Comparison of ENCODE assay signal across 10 cellular contexts in genomic region chrX:19885732-19886131, GRCh38. TPM values are rescaled to one million over a fixed set of nuclear protein-coding genes. Genes with fewer than 3 reads are reported as not detected.
DNase-seq lines count a peak whose midpoint lies in the region; ATAC-seq, FAIRE-seq and TF ChIP-seq lines count a peak whose summit lies in the region.
"Had no signal": no experiment of that assay in that cellular context is flagged by ENCODE, and none has a peak within 500 bp of the region (broad histone marks: within the 10 kb centered on the region; RNA-seq: fewer than 3 reads in every experiment).

No MANE protein-coding gene starts in this region.

- POLR2A ChIA-PET in K562 (lab: Yijun Ruan, JAX) = no interaction called here

- peak overlapping the region; percentile 11 to 94 (median 92) for H3K27ac Mint-ChIP-seq in IgD-negative memory B cell

- H3K27me3 Mint-ChIP-seq in IgD-negative memory B cell = no peaks in the 10 kb centered on the region

- peaks cover 9 to 43% (median 31%) of the 10 kb centered on the region in 3 donors for H3K4me1 Mint-ChIP-seq in IgD-negative memory B cell

- no peak overlapping the region for H3K9ac ChIP-seq in K562 (ENCODE audit: insufficient read depth in 1 of 2, low read depth in 2 of 2, low read length in 2 of 2)

- TF ChIP-seq POLR2A in K562 (conservative IDR thresholded peaks at IDR 0.05) = no peak

- TF ChIP-seq RAD21 in K562 (CRISPR knock-in tag; conservative IDR thresholded peaks at IDR 0.05 in 1 of 2, IDR thresholded peaks at IDR 0.05 in 1 of 2) = no peak

- no peaks in the 10 kb centered on the region for H3K36me3 Mint-ChIP-seq in IgD-negative memory B cell

- peak overlapping the region; percentile 70 to 95 (median 86) for H3K4me3 Mint-ChIP-seq in IgD-negative memory B cell

- H3K27me3 ChIP-seq in DOHH2 (ENCODE audit: control insufficient read depth, low read length) (no peaks in the 10 kb centered on the region), K562 (ENCODE audit: control insufficient read depth in 2 of 2, insufficient read depth in 2 of 2, low read length in 2 of 2) (peaks cover 4 to 17% of the 10 kb centered on the region in 2 experiments; a peak in 4 of 5 replicates), neutrophil (no peaks in the 10 kb centered on the region)

- H3K4me2 ChIP-seq in DOHH2 (ENCODE audit: low read length) = peak overlapping the region; percentile 74
- no peak overlapping the region for H3K4me2 ChIP-seq in K562 (ENCODE audit: insufficient read depth, low read length)

- TF ChIP-seq CTCF in DOHH2 (IDR thresholded peaks at IDR 0.05; ENCODE audit: low read depth, low read length, poor library complexity, severe bottlenecking) = no peak
- TF ChIP-seq CTCF in K562 (IDR thresholded peaks at IDR 0.05 in 2 of 3, conservative IDR thresholded peaks at IDR 0.05 in 1 of 3; ENCODE audit: insufficient read depth in 2 of 3, low read depth in 1 of 3, low read length in 3 of 3) = no peak
- TF ChIP-seq CTCF in neutrophil (IDR thresholded peaks at IDR 0.05) = no peak

- H3K4me1 ChIP-seq in DOHH2 (ENCODE audit: control insufficient read depth, low read length) = peaks cover 69% of the 10 kb centered on the region
- peaks cover 3 to 18% of the 10 kb centered on the region in 2 experiments; a peak in 4 of 5 replicates for H3K4me1 ChIP-seq in K562 (replicated peaks in 1 of 2; ENCODE audit: control insufficient read depth in 2 of 2, insufficient read depth in 2 of 2, low read length in 2 of 2)
- peaks cover 57 to 59% of the 10 kb centered on the region in 2 experiments for H3K4me1 ChIP-seq in neutrophil (ENCODE audit: control insufficient read depth in 1 of 2, insufficient read depth in 1 of 2, low read depth in 1 of 2, low read length in 1 of 2)

- intact Hi-C loops in K562 (cut with micrococcal nuclease) = loop anchor here (5.0 to 10.0 kb wide), 3 partner anchors 293 to 511 kb away; no protein-coding TSS in a partner anchor

- CTCF ChIA-PET in K562 (lab: Yijun Ruan, JAX; ENCODE audit: low intra/inter-chr PET ratio) = no interaction called here

- DNase-seq in K562 (ENCODE audit: extremely low read depth in 1 of 4, low spot score in 3 of 4) (no peak), SHP77 treated with DMSO at 0.1 percent for 48 hours (lab: John Stamatoyannopoulos, UW) (no peak), NCI-H82 treated with DMSO at 0.1 percent for 48 hours (lab: John Stamatoyannopoulos, UW; ENCODE audit: unreplicated experiment) (no peak)
- DNase-seq: NCI-H526 treated with DMSO at 0.1 percent for 48 hours had no signal

- no peak for TF ChIP-seq EP300 in K562 (IDR thresholded peaks at IDR 0.05; ENCODE audit: low read length)

- no peak for ATAC-seq in K562
- ATAC-seq in HG03108 (IDR thresholded peaks at IDR 0.05; ENCODE audit: unreplicated experiment) = no peak

- no peaks in the 10 kb centered on the region for H3K9me2 ChIP-seq in DOHH2 (replicated peaks; ENCODE audit: control insufficient read depth, low read length)

- H3K79me2 ChIP-seq in DOHH2 (ENCODE audit: control insufficient read depth, low read length) = peaks cover 65% of the 10 kb centered on the region
- H3K79me2 ChIP-seq in K562 (ENCODE audit: control insufficient read depth, insufficient read depth, low read length) = no peaks in the 10 kb centered on the region

- no peaks in the 10 kb centered on the region for H4K20me1 ChIP-seq in DOHH2 (ENCODE audit: control insufficient read depth, insufficient read depth, low read depth, low read length)
- H4K20me1 ChIP-seq in K562 (replicated peaks; ENCODE audit: control insufficient read depth, insufficient read depth, low read length) = peaks cover 4% of the 10 kb centered on the region; the same call in 1 of the 2 replicates

- H3K9me3 ChIP-seq in DOHH2 (ENCODE audit: control insufficient read depth, insufficient read depth, low read length) = no peaks in the 10 kb centered on the region
- no peaks in the 10 kb centered on the region for H3K9me3 ChIP-seq in K562 (replicated peaks; ENCODE audit: control insufficient read depth, insufficient read depth, low read depth, low read length)
- no peaks in the 10 kb centered on the region for H3K9me3 ChIP-seq in neutrophil

- BruUV-seq in K562 (replicated peaks; lab: Mats Ljungman, UMichigan) = TSS peak; percentile 58

- no peaks in the 10 kb centered on the region for H3K9me3 Mint-ChIP-seq in IgD-negative memory B cell

- WGBS in K562 (ENCODE audit: insufficient coverage, low coverage, missing lambda C conversion rate) = 39% methylated on average over 2 of the region's 2 CpGs

- in situ Hi-C loops in K562 (cut with MboI) = no loop called here

- FAIRE-seq in K562 (lab: Jason Lieb, UNC) = no peak
- FAIRE-seq: bronchial epithelial cell had no signal

- peaks cover 7% of the 10 kb centered on the region for H3F3A ChIP-seq in DOHH2 (ENCODE audit: control insufficient read depth, insufficient read depth)

- H3K4me3 ChIP-seq in DOHH2 (ENCODE audit: low read length) (peak overlapping the region; percentile 82), K562 (no peak overlapping the region), neutrophil (ENCODE audit: low read depth in 1 of 2, low read length in 1 of 2) (peak overlapping the region; percentile 64 to 68)

- H3K27ac ChIP-seq in DOHH2 (ENCODE audit: low read depth, low read length) = no peak overlapping the region
- no peak overlapping the region for H3K27ac ChIP-seq in K562 (ENCODE audit: extremely low read depth, low read depth, low read length)
- peak overlapping the region; percentile 95 for H3K27ac ChIP-seq in neutrophil
- H3K27ac ChIP-seq: WERI-Rb-1 had no signal

- H3K36me3 ChIP-seq in DOHH2 (ENCODE audit: control insufficient read depth, low read length) = no peaks in the 10 kb centered on the region
- no peaks in the 10 kb centered on the region for H3K36me3 ChIP-seq in K562 (ENCODE audit: control insufficient read depth, insufficient read depth, low read length)
- H3K36me3 ChIP-seq in neutrophil = no peaks in the 10 kb centered on the region
- H3K36me3 ChIP-seq: WERI-Rb-1 had no signal

- no peaks in the 10 kb centered on the region for H3K9me1 ChIP-seq in K562 (ENCODE audit: control insufficient read depth, insufficient read depth, low read length)

- H2AFZ ChIP-seq in K562 (ENCODE audit: low read depth, low read length) = no peak overlapping the region

TF ChIP-seq in K562, 482 proteins besides CTCF, POLR2A, EP300 and RAD21:
- TF ChIP-seq NR3C1 (CRISPR knock-in tag; IDR thresholded peaks at IDR 0.05) (no peak), POLR3A (IDR thresholded peaks at IDR 0.05; ENCODE audit: borderline replicate concordance, extremely low read depth, insufficient read depth, insufficient read length) (no peak), CBX2 (IDR thresholded peaks at IDR 0.05; ENCODE audit: insufficient read depth, low read length, poor library complexity, severe bottlenecking) (peak; percentile 79)

RNA-seq across cellular contexts. Expression of gene SH3KBP1, which starts 1.7 kb away (rescaled TPM):
- polyA plus RNA-seq in IgD-negative memory B cell (93.1 TPM), K562 (2011; rRNA removed) (0.54 and 0.75 TPM in 2 replicates), K562 (2014; fragmentation: Illumina TruSeq; extraction: Trizol) (1.0 and 1.5 TPM in 2 replicates), K562 (2014; fragmentation: Nextera tagmentation; extraction: Ambion mirVana) (under 1 TPM; 0.10 to 0.14 TPM), K562 (2014; rRNA removed) (0.91 and 1.4 TPM in 2 replicates)
- 0.79 and 3.5 TPM in 2 replicates for total RNA-seq in K562 (2011; cell fraction: chromatin; rRNA removed; ENCODE audit: low replicate concordance)
- total RNA-seq in K562 (2011; cell fraction: nucleolus; rRNA removed) = 0.17 and 1.4 TPM in 2 replicates
- total RNA-seq in K562 (2011; cell fraction: nucleoplasm; rRNA removed) = 0.61 and 1.6 TPM in 2 replicates
- total RNA-seq in K562 (2014; rRNA removed) (0.65 and 1.5 TPM in 2 replicates), K562 (2014; rRNA removed; fragmentation: Illumina TruSeq; extraction: Trizol) (0.80 and 1.2 TPM in 2 replicates), K562 (2015; rRNA removed; fragmentation: Illumina TruSeq; extraction: Trizol) (1.4 and 1.6 TPM in 2 replicates), K562 (2021) (1.1 and 1.5 TPM in 2 replicates)
- 0.19 and 0.31 TPM in 2 replicates for polyA plus RNA-seq in K562 (2011; cell fraction: cytosol; rRNA removed)
- 0.49 and 0.54 TPM in 2 replicates for polyA plus RNA-seq in K562 (2011; cell fraction: nucleus; rRNA removed)
- polyA plus RNA-seq in K562 (2012) = 1.8 and 4.0 TPM in 2 replicates
- 1.9 TPM in 2 replicates for polyA minus RNA-seq in K562 (2011; rRNA and poly(A)+ RNA removed)
- polyA minus RNA-seq in K562 (2011; cell fraction: cytosol; rRNA and poly(A)+ RNA removed) = 1.4 and 1.9 TPM in 2 replicates
- 0.13 and 0.67 TPM in 2 replicates for polyA minus RNA-seq in K562 (2011; cell fraction: nucleus; rRNA and poly(A)+ RNA removed)

Comparison
In these comparisons a context has a peak if more than half of its experiments do, and no peak if none do; other contexts are left out.
1. RNA of gene SH3KBP1, which starts 1.7 kb away (polyA plus RNA-seq): 93.1 TPM in IgD-negative memory B cell (single experiment); 0.10 to 4.0 TPM in K562; every median in the first group is over 10 times any median in the second.